In the genomic region with DNA sequence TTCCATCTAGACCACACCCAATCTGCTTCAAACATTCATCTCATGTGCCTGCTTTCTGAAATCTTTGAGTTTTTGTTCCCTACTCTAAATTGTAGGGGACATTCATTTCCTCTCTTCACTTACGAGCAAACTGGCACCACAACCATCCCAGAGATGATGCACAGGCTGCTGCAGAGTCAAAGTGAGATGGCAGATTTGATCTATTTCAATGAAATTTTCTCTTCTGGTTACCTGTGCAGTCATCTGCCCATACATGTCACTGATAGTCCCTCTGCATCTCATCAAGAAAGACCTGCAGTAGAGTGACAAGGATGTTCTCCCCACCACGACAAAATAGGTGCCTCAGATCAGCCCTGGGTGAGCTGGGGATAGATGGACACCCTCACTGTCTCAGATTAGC, we compare ENCODE assay signal across 24 cellular contexts.
"Had no signal": no experiment of that assay in that cellular context is flagged by ENCODE, and none has a peak within 500 bp of the region (broad histone marks: within the 10 kb centered on the region; RNA-seq: fewer than 3 reads in every experiment).

No MANE protein-coding gene starts in this region.

- DNase-seq: colonic mucosa; cortex of kidney; dermis blood vessel endothelial cell; dorsolateral prefrontal cortex; effector CD4-positive, alpha-beta T cell; effector CD8-positive, alpha-beta T cell; effector memory CD4-positive, alpha-beta T cell; effector memory CD8-positive, alpha-beta T cell; endodermal cell; erythroblast; esophagus squamous epithelium; foreskin fibroblast; foreskin keratinocyte; foreskin melanocyte; gastrocnemius medialis; glutamatergic neuron; head of caudate nucleus; heart left ventricle; heart right ventricle had no signal

- H3K27ac Mint-ChIP-seq: dendritic cell treated with granulocyte-macrophage colony-stimulating factor and Interleukin-4, amounts not matched to agents 40 ng/mL and 50 ng/mL, for 4 days; effector memory CD8-positive, alpha-beta T cell; endodermal cell had no signal

- H3K36me3 ChIP-seq: colonic mucosa, esophagus squamous epithelium, gastrocnemius medialis, gastroesophageal sphincter, heart left ventricle, heart right ventricle had no signal

- H3K9me3 Mint-ChIP-seq: dendritic cell treated with granulocyte-macrophage colony-stimulating factor and Interleukin-4, amounts not matched to agents 40 ng/mL and 50 ng/mL, for 4 days; effector memory CD8-positive, alpha-beta T cell; endodermal cell had no signal

- H3K9me3 ChIP-seq: colonic mucosa, esophagus squamous epithelium, gastrocnemius medialis, gastroesophageal sphincter, heart left ventricle, heart right ventricle had no signal

- H3K4me3 Mint-ChIP-seq: dendritic cell treated with granulocyte-macrophage colony-stimulating factor and Interleukin-4, amounts not matched to agents 40 ng/mL and 50 ng/mL, for 4 days; effector memory CD8-positive, alpha-beta T cell; endodermal cell had no signal

- H3K27me3 ChIP-seq: colonic mucosa, dorsolateral prefrontal cortex, gastrocnemius medialis, gastroesophageal sphincter had no signal

- H3K4me1 ChIP-seq: colonic mucosa, esophagus squamous epithelium, foreskin keratinocyte, gastrocnemius medialis, gastroesophageal sphincter, heart left ventricle, heart right ventricle had no signal

- H3K4me3 ChIP-seq: colonic mucosa, coronary artery, dorsolateral prefrontal cortex, esophagus squamous epithelium, gastrocnemius medialis, gastroesophageal sphincter, heart left ventricle, heart right ventricle had no signal

- ATAC-seq: effector memory CD8-positive, alpha-beta T cell; esophagus mucosa; foreskin keratinocyte; gastrocnemius medialis; gastroesophageal sphincter; heart left ventricle; heart right ventricle had no signal

- H3K27ac ChIP-seq: colonic mucosa, coronary artery, dorsolateral prefrontal cortex, epithelial cell of prostate, esophagus squamous epithelium, foreskin keratinocyte, gastrocnemius medialis, gastroesophageal sphincter, heart left ventricle, heart right ventricle had no signal
